15 cellular contexts compared by ENCODE assay signal in genomic region chr20:45905505-45906079, GRCh38. TPM values are rescaled to one million over a fixed set of nuclear protein-coding genes. Genes with fewer than 3 reads are reported as not detected.
DNase-seq lines count a peak whose midpoint lies in the region; ATAC-seq, FAIRE-seq and TF ChIP-seq lines count a peak whose summit lies in the region.
"Had no signal": no experiment of that assay in that cellular context is flagged by ENCODE, and none has a peak within 500 bp of the region (broad histone marks: within the 10 kb centered on the region; RNA-seq: fewer than 3 reads in every experiment).

No MANE protein-coding gene starts in this region.

- peak; percentile 52 to 71 for DNase-seq in A549 (ENCODE audit: low read depth in 1 of 2, low spot score in 1 of 2)
- DNase-seq in HCT116 (ENCODE audit: low read depth, low spot score): peak; percentile 48
- peak; percentile 89 for DNase-seq in T1000 (lab: John Stamatoyannopoulos, UW)
- peak; percentile 79 for DNase-seq in fibroblast of mammary gland (ENCODE audit: low read depth)
- no peak for DNase-seq in NOMO-1 treated with dmso at 0.1 percent for 144 hours (lab: John Stamatoyannopoulos, UW; ENCODE audit: unreplicated experiment)
- DNase-seq in omental fat pad (ENCODE audit: low spot score): no peak
- DNase-seq in colonic mucosa: no peak
- DNase-seq in MG63: no peak
- DNase-seq: activated CD8-positive, alpha-beta memory T cell treated with anti-CD3 and anti-CD28 coated beads, Interleukin-2, amount 50 U/mL, for 48 hours; activated naive CD8-positive, alpha-beta T cell treated with anti-CD3 and anti-CD28 coated beads for 36 hours; esophagus squamous epithelium; mesenchymal stem cell; T-cell had no signal

- POLR2A ChIA-PET in A549 (lab: Yijun Ruan, JAX) (interaction anchor here (0.7 to 1.8 kb wide), 6 partner anchors 12 to 30 kb away, joined by 3 to 6 read pairs (median 4); partner anchors contain the start of gene CTSA), HCT116 (lab: Charles Lee) (interaction anchor here (0.9 to 2.1 kb wide), 2 partner anchors 24 to 28 kb away, joined by 4 to 6 read pairs; partner anchors contain the start of gene ZSWIM1)

- ATAC-seq in A549 (peak; percentile 77 to 88), HCT116 (peak; percentile 70), omental fat pad (ENCODE audit: low FRiP score) (no peak)
- ATAC-seq: activated CD4-positive, CD25-positive, alpha-beta regulatory T cell treated with anti-CD3 and anti-CD28 coated beads, Interleukin-2, amount 50 U/mL, for 24 hours; T-cell had no signal

- no peak overlapping the region for H2AFZ ChIP-seq in HCT116 (ENCODE audit: low read depth, low read length, poor library complexity, severe bottlenecking)

- H3K4me1 ChIP-seq in A549: peaks cover 22% of the 10 kb centered on the region
- peaks cover 5 to 23% of the 10 kb centered on the region in 2 experiments for H3K4me1 ChIP-seq in HCT116 (ENCODE audit: control insufficient read depth in 1 of 2, insufficient read depth in 2 of 2, low read length in 2 of 2)
- H3K4me1 ChIP-seq in colonic mucosa: no peaks in the 10 kb centered on the region

- 45% methylated on average over 8 of the region's 8 CpGs for WGBS in A549 (ENCODE audit: missing lambda C conversion rate)

- peak overlapping the region in 1 of 2 experiments; percentile 29; a peak in 1 of 6 replicates for H3K27ac ChIP-seq in A549
- no peak overlapping the region for H3K27ac ChIP-seq in HCT116 (ENCODE audit: low read depth, low read length)
- no peak overlapping the region for H3K27ac ChIP-seq in colonic mucosa
- H3K27ac ChIP-seq: esophagus squamous epithelium had no signal

- H3K9ac ChIP-seq in HCT116 (ENCODE audit: low read length): no peak overlapping the region
- H3K9ac ChIP-seq in colonic mucosa (ENCODE audit: low read depth in 2 of 2, low read length in 2 of 2): no peak overlapping the region

- intact Hi-C loops in HCT116 (cut with micrococcal nuclease) (no loop called here), colonic mucosa (cut with DNase I) (no loop called here)

- TF ChIP-seq EP300 in A549 (IDR thresholded peaks at IDR 0.05): no peak

- BruUV-seq in HCT116 (replicated peaks; lab: Mats Ljungman, UMichigan): no TSS peak

- no peaks in the 10 kb centered on the region for H4K20me1 ChIP-seq in HCT116 (ENCODE audit: insufficient read depth)

- no peak for TF ChIP-seq POLR2A in A549 (IDR thresholded peaks at IDR 0.05; ENCODE audit: low read length)
- no peak for TF ChIP-seq POLR2A in HCT116 (IDR thresholded peaks at IDR 0.05; ENCODE audit: borderline replicate concordance, extremely low read depth, insufficient read depth, insufficient read length)

- H3K4me3 ChIP-seq in A549 (no peak overlapping the region), HCT116 (replicated peaks in 1 of 2; ENCODE audit: low read depth in 1 of 2, low read length in 2 of 2) (no peak overlapping the region), fibroblast of mammary gland (ENCODE audit: control insufficient read depth, low read depth, low read length) (no peak overlapping the region), colonic mucosa (no peak overlapping the region), MG63 (no peak overlapping the region)
- H3K4me3 ChIP-seq: esophagus squamous epithelium had no signal

- RAD21 ChIA-PET in HCT116 (lab: Charles Lee; ENCODE audit: low non-redundant PET in 1 of 2, low total read pairs in 2 of 2, uncharacterized antibody in 2 of 2, unreplicated experiment in 2 of 2): no interaction called here

- no peaks in the 10 kb centered on the region for H3K9me3 ChIP-seq in A549
- no peaks in the 10 kb centered on the region for H3K9me3 ChIP-seq in HCT116 (ENCODE audit: control insufficient read depth in 1 of 2, insufficient read depth in 1 of 2, low read depth in 1 of 2, low read length in 2 of 2)
- no peaks in the 10 kb centered on the region for H3K9me3 ChIP-seq in colonic mucosa
- no peaks in the 10 kb centered on the region for H3K9me3 ChIP-seq in MG63
- H3K9me3 ChIP-seq: esophagus squamous epithelium had no signal

- H3K9me2 ChIP-seq in HCT116 (ENCODE audit: insufficient read depth): no peaks in the 10 kb centered on the region

- TF ChIP-seq RAD21 in A549 (conservative IDR thresholded peaks at IDR 0.05 in 1 of 2, IDR thresholded peaks at IDR 0.05 in 1 of 2) (no peak), HCT116 (IDR thresholded peaks at IDR 0.05; ENCODE audit: low read depth) (no peak)

- TF ChIP-seq CTCF in A549 (IDR thresholded peaks at IDR 0.05): no peak
- TF ChIP-seq CTCF in HCT116 (IDR thresholded peaks at IDR 0.05 in 2 of 3, conservative IDR thresholded peaks at IDR 0.05 in 1 of 3; ENCODE audit: borderline replicate concordance in 1 of 3, insufficient read depth in 1 of 3, low read depth in 2 of 3, low read length in 2 of 3): no peak
- TF ChIP-seq CTCF in fibroblast of mammary gland (conservative IDR thresholded peaks at IDR 0.05; ENCODE audit: control insufficient read depth, insufficient read depth, low read depth, low read length): no peak
- TF ChIP-seq CTCF in omental fat pad (IDR thresholded peaks at IDR 0.05): no peak
- no peak for TF ChIP-seq CTCF in colonic mucosa (IDR thresholded peaks at IDR 0.05)

- H3K4me2 ChIP-seq in A549: peak overlapping the region; percentile 32
- H3K4me2 ChIP-seq in HCT116 (ENCODE audit: low read length): peak overlapping the region; percentile 37

- H3K27me3 ChIP-seq in HCT116 (ENCODE audit: insufficient read depth, low read length) (no peaks in the 10 kb centered on the region), colonic mucosa (no peaks in the 10 kb centered on the region), MG63 (no peaks in the 10 kb centered on the region)
- H3K27me3 ChIP-seq: esophagus squamous epithelium had no signal

- FAIRE-seq in A549 (lab: Jason Lieb, UNC): no peak
- FAIRE-seq: HTR-8/SVneo had no signal

- no peaks in the 10 kb centered on the region for H3K79me2 ChIP-seq in HCT116 (ENCODE audit: insufficient read depth, low read length)

- H3K36me3 ChIP-seq in HCT116 (ENCODE audit: control insufficient read depth in 1 of 2, insufficient read depth in 2 of 2, low read length in 2 of 2): no peaks in the 10 kb centered on the region
- H3K36me3 ChIP-seq in colonic mucosa: no peaks in the 10 kb centered on the region
- peaks cover 88% of the 10 kb centered on the region for H3K36me3 ChIP-seq in MG63

- CTCF ChIA-PET in A549 (lab: Yijun Ruan, JAX) (interaction anchor here (0.7 to 2.4 kb wide), 9 partner anchors 13 to 134 kb away, joined by 3 to 9 read pairs (median 5); partner anchors contain the start of gene CTSA), HCT116 (lab: Charles Lee) (interaction anchor here (1.5 to 1.6 kb wide), 2 partner anchors 13 to 64 kb away, joined by 3 to 4 read pairs; no protein-coding TSS in a partner anchor)

RNA-seq across cellular contexts. Expression of gene PLTP, which starts 6.4 kb away (rescaled TPM):
- polyA plus RNA-seq in A549 (2011; rRNA removed) (2.7 and 4.5 TPM in 2 replicates), A549 (2017; fragmentation: RNase III; extraction: RNeasy Plus Mini Kit Qiagen cat#74134 plus additional on column Dnase treatment) (0.97 to 1.6 TPM (median 1.5 TPM) in 3 replicates)
- 2.9 and 3.6 TPM in 2 replicates for polyA plus RNA-seq in A549 (2012; cell fraction: cytosol; rRNA removed)
- polyA plus RNA-seq in A549 (2012; cell fraction: nucleus; rRNA removed): 2.3 and 3.2 TPM in 2 replicates
- polyA minus RNA-seq in A549 (2011; rRNA and poly(A)+ RNA removed): 3.8 and 4.1 TPM in 2 replicates
- total RNA-seq in HCT116 (2021; ENCODE audit: unreplicated experiment) (4.7 TPM), omental fat pad (1,000 to 10,000 TPM in 1 of 4 donors, 100 to 1,000 TPM in 3; 215 to 1,101 (median 301) TPM), colonic mucosa (10 to 100 TPM; 17.4 to 36.2 TPM)
- 7.1 and 7.5 TPM in 2 replicates for polyA plus RNA-seq in HCT116 (2012)
- total RNA-seq in MG63 (2014; rRNA removed; shearing (Covaris generic); ENCODE audit: low replicate concordance): 46.8 and 70.1 TPM in 2 replicates

RNA-seq across cellular contexts. Expression of gene CTSA, which starts 14.5 kb away (rescaled TPM):
- polyA plus RNA-seq in A549 (2011; rRNA removed) (53.1 and 61.2 TPM in 2 replicates), A549 (2017; fragmentation: RNase III; extraction: RNeasy Plus Mini Kit Qiagen cat#74134 plus additional on column Dnase treatment) (76.4 to 95.6 TPM (median 93.2 TPM) in 3 replicates)
- 81.6 and 94.7 TPM in 2 replicates for polyA plus RNA-seq in A549 (2012; cell fraction: cytosol; rRNA removed)
- polyA plus RNA-seq in A549 (2012; cell fraction: nucleus; rRNA removed): 206 and 258 TPM in 2 replicates
- polyA minus RNA-seq in A549 (2011; rRNA and poly(A)+ RNA removed): 109 and 139 TPM in 2 replicates
- total RNA-seq in HCT116 (2021; ENCODE audit: unreplicated experiment) (109 TPM), omental fat pad (100 to 1,000 TPM in 1 of 4 donors, 10 to 100 TPM in 3; 79.2 to 148 (median 85.9) TPM), colonic mucosa (100 to 1,000 TPM; 273 to 366 TPM)
- polyA plus RNA-seq in HCT116 (2012): 116 and 130 TPM in 2 replicates
- total RNA-seq in MG63 (2014; rRNA removed; shearing (Covaris generic); ENCODE audit: low replicate concordance): 17.8 and 27.9 TPM in 2 replicates

RNA-seq across cellular contexts. Expression of gene NEURL2, which starts 14.6 kb away (rescaled TPM):
- polyA plus RNA-seq in A549 (2011; rRNA removed) (0.56 and 0.57 TPM in 2 replicates), A549 (2017; fragmentation: RNase III; extraction: RNeasy Plus Mini Kit Qiagen cat#74134 plus additional on column Dnase treatment) (1.4 to 1.6 TPM (median 1.4 TPM) in 3 replicates)
- 0.89 and 1.4 TPM in 2 replicates for polyA plus RNA-seq in A549 (2012; cell fraction: cytosol; rRNA removed)
- polyA plus RNA-seq in A549 (2012; cell fraction: nucleus; rRNA removed): 3.3 and 4.4 TPM in 2 replicates
- 0.58 and 2.5 TPM in 2 replicates for polyA minus RNA-seq in A549 (2011; rRNA and poly(A)+ RNA removed)
- total RNA-seq in HCT116 (2021; ENCODE audit: unreplicated experiment) (0.96 TPM), omental fat pad (10 to 100 TPM in 3 of 4 donors, 1 to 10 TPM in 1; 8.5 to 32.0 (median 11.6) TPM), colonic mucosa (1 to 10 TPM; 3.5 to 4.0 TPM)
- polyA plus RNA-seq in HCT116 (2012): 0.27 and 0.59 TPM in 2 replicates
- total RNA-seq in MG63 (2014; rRNA removed; shearing (Covaris generic); ENCODE audit: low replicate concordance): 0.39 TPM in 1 of 2 replicates, not detected in the other

RNA-seq across cellular contexts. Expression of gene SPATA25, which starts 18.2 kb away (rescaled TPM):
- 0.31 and 0.54 TPM in 2 replicates for polyA plus RNA-seq in A549 (2011; rRNA removed)
- 0.52 and 0.89 TPM in 2 replicates for polyA plus RNA-seq in A549 (2012; cell fraction: cytosol; rRNA removed)
- polyA plus RNA-seq in A549 (2012; cell fraction: nucleus; rRNA removed): 2.4 and 2.5 TPM in 2 replicates
- 0.59 to 1.3 TPM (median 0.77 TPM) in 3 replicates for polyA plus RNA-seq in A549 (2017; fragmentation: RNase III; extraction: RNeasy Plus Mini Kit Qiagen cat#74134 plus additional on column Dnase treatment)
- 0.73 TPM in 1 of 2 replicates, not detected in the other for polyA minus RNA-seq in A549 (2011; rRNA and poly(A)+ RNA removed)
- total RNA-seq in HCT116 (2021; ENCODE audit: unreplicated experiment): 0.42 TPM
- 0.14 and 0.19 TPM in 2 replicates for polyA plus RNA-seq in HCT116 (2012)
- 10 to 100 TPM in 1 of 4 donors, 1 to 10 TPM in 3; 1.8 to 27.0 (median 3.6) TPM for total RNA-seq in omental fat pad
- 1 to 10 TPM; 1.5 TPM for total RNA-seq in colonic mucosa
- not detected in 2 replicates for total RNA-seq in MG63 (2014; rRNA removed; shearing (Covaris generic); ENCODE audit: low replicate concordance)

RNA-seq across cellular contexts. Expression of gene ZSWIM1, which starts 24.6 kb away (rescaled TPM):
- 4.7 and 7.6 TPM in 2 replicates for polyA plus RNA-seq in A549 (2011; rRNA removed)
- 1.9 and 3.3 TPM in 2 replicates for polyA plus RNA-seq in A549 (2012; cell fraction: cytosol; rRNA removed)
- polyA plus RNA-seq in A549 (2012; cell fraction: nucleus; rRNA removed): 4.3 and 4.9 TPM in 2 replicates
- polyA plus RNA-seq in A549 (2017; fragmentation: RNase III; extraction: RNeasy Plus Mini Kit Qiagen cat#74134 plus additional on column Dnase treatment): 5.8 to 6.6 TPM (median 6.1 TPM) in 3 replicates
- 27.1 and 28.1 TPM in 2 replicates for polyA minus RNA-seq in A549 (2011; rRNA and poly(A)+ RNA removed)
- 13.0 TPM for total RNA-seq in HCT116 (2021; ENCODE audit: unreplicated experiment)
- 9.8 and 12.5 TPM in 2 replicates for polyA plus RNA-seq in HCT116 (2012)
- total RNA-seq in omental fat pad: 1 to 10 TPM; 5.5 to 9.9 (median 7.0) TPM
- total RNA-seq in colonic mucosa: 10 to 100 TPM; 13.3 to 13.4 TPM
- 5.7 and 8.5 TPM in 2 replicates for total RNA-seq in MG63 (2014; rRNA removed; shearing (Covaris generic); ENCODE audit: low replicate concordance)

Comparison
In these comparisons a context has a peak if more than half of its experiments do, and no peak if none do; other contexts are left out.
1. DNase-seq: peak in A549 (2 of 2), HCT116 (single experiment), T1000 (single experiment) and fibroblast of mammary gland (single experiment); none in NOMO-1 treated with dmso at 0.1 percent for 144 hours (single experiment), omental fat pad (single experiment), colonic mucosa (single experiment) and MG63 (single experiment).